In the genomic region with DNA sequence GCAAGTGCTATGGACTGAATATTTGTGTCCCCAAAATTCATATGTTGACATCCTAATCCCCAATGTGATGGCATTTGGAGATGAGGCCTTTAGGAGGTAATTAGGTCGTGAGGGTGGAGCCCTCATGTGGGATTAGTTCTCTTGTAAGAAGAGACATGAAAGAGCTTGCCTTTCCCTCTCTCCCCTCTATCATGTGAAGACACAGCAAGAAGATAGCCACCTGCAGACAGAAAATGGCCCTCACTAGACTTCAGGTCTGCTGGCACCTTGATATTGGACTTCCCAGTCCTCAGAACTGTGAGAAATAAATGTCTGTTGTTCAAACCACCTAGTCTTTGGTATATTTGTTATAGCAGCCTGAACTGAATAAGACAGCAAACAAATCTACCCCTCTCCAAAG, we compare ENCODE assay signal across 6 cellular contexts.
"Had no signal": no experiment of that assay in that cellular context is flagged by ENCODE, and none has a peak within 500 bp of the region (broad histone marks: within the 10 kb centered on the region; RNA-seq: fewer than 3 reads in every experiment).

No MANE protein-coding gene starts in this region.

- DNase-seq: GOT3, H7, HFFc6 had no signal

- H3K9me3 ChIP-seq: HAP-1 had no signal

- H3K4me1 Mint-ChIP-seq: IgD-negative memory B cell had no signal

- H3K4me3 Mint-ChIP-seq: HFFc6, IgD-negative memory B cell had no signal

- H3K36me3 Mint-ChIP-seq: IgD-negative memory B cell had no signal

- H3K27me3 Mint-ChIP-seq: IgD-negative memory B cell had no signal

- H3K36me3 ChIP-seq: HAP-1 had no signal

- H3K4me1 ChIP-seq: HAP-1 had no signal

- H3K27ac ChIP-seq: HL-60 had no signal

- H3K4me3 ChIP-seq: HAP-1 had no signal

- H3K27ac Mint-ChIP-seq: HFFc6, IgD-negative memory B cell had no signal
